Comparison of ENCODE assay signal across 8 cellular contexts in the genomic region with DNA sequence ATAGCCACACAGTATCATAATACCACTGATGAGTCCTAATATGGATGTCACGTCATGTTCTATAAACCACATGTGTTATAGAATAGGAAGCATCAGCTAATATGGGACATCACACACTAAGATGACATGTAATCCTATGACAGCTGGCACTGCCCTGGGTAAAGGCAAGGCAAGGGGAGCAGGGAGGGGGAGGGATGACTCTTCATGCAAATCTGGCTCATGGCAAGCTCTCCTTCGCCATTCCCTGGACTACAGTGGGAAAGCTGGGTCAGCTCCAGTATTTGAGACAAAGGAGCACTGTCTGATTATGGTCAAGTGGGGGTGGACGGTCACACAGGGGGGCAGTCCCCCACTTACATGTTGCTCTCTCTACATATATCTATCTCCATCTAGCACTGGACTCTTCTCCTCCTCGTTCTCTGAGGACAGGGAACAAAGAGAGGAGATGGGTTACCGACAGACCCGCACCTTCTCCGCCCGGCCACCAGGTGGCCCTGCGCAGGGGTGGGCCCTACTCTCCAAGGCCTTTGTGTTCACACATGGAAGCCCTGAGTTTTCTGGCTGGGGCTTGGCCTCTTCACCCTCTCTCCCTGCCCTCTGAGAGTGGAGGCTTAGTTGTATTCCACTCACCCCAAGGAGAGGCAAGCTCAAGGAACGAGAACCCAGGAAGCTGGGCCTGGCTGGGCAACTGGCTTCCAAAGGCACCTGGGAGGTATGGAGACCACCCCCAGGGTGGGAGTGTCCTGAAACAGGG. TPM values are rescaled to one million over a fixed set of nuclear protein-coding genes. Genes with fewer than 3 reads are reported as not detected.
DNase-seq lines count a peak whose midpoint lies in the region; ATAC-seq and TF ChIP-seq lines count a peak whose summit lies in the region.

No MANE protein-coding gene starts in this region.

- CTCF ChIA-PET in HEK293 (lab: Yijun Ruan, JAX), result interaction anchor here (0.5 to 4.7 kb wide), 50 partner anchors 8 to 1799 kb away, joined by 3 to 50 read pairs (median 4); a partner anchor contains a TSS
- CTCF ChIA-PET in activated CD8-positive, alpha-beta T cell treated with anti-CD3 and anti-CD28 coated beads, Interleukin-2, amount 10 ng/mL, durations not matched to agents 7 days and 5 days (lab: Charles Lee), result interaction anchor here (0.6 to 3.6 kb wide), 32 partner anchors 8 to 182 kb away, joined by 3 to 39 read pairs (median 4); a partner anchor contains a TSS

- H3K27ac Mint-ChIP-seq in activated CD8-positive, alpha-beta T cell treated with anti-CD3 and anti-CD28 coated beads, Interleukin-2, amount 10 ng/mL, durations not matched to agents 7 days and 5 days, result no peak overlapping the region
- H3K27ac Mint-ChIP-seq in naive thymus-derived CD8-positive, alpha-beta T cell, result peak overlapping the region in 3 of 10 donors; percentile 10 to 56 (median 22)

- peak; percentile 73 for ATAC-seq in activated CD8-positive, alpha-beta T cell treated with anti-CD3 and anti-CD28 coated beads, Interleukin-2, amount 10 ng/mL, durations not matched to agents 7 days and 5 days
- peak; percentile 90 to 94 for ATAC-seq in naive thymus-derived CD8-positive, alpha-beta T cell
- ATAC-seq in GM21786 (IDR thresholded peaks at IDR 0.05; ENCODE audit: unreplicated experiment), result no peak

- no peaks in the 10 kb centered on the region for H3K4me1 ChIP-seq in HEK293 (ENCODE audit: control insufficient read depth, insufficient read depth, low read length)

- no peak overlapping the region for H3K27ac ChIP-seq in HEK293 (ENCODE audit: extremely low read depth, low read depth, low read length)

- peaks cover 8% of the 10 kb centered on the region for H3K27me3 Mint-ChIP-seq in activated CD8-positive, alpha-beta T cell treated with anti-CD3 and anti-CD28 coated beads, Interleukin-2, amount 10 ng/mL, durations not matched to agents 7 days and 5 days (ENCODE audit: low read depth)
- no peaks in the 10 kb centered on the region for H3K27me3 Mint-ChIP-seq in naive thymus-derived CD8-positive, alpha-beta T cell

- H3K4me3 Mint-ChIP-seq in activated CD8-positive, alpha-beta T cell treated with anti-CD3 and anti-CD28 coated beads, Interleukin-2, amount 10 ng/mL, durations not matched to agents 7 days and 5 days, result no peak overlapping the region
- no peak overlapping the region for H3K4me3 Mint-ChIP-seq in naive thymus-derived CD8-positive, alpha-beta T cell

- H3K4me1 Mint-ChIP-seq in activated CD8-positive, alpha-beta T cell treated with anti-CD3 and anti-CD28 coated beads, Interleukin-2, amount 10 ng/mL, durations not matched to agents 7 days and 5 days (ENCODE audit: low read depth), result peaks cover 3% of the 10 kb centered on the region
- peaks cover 0 to 7% (median 6%) of the 10 kb centered on the region in 4 donors for H3K4me1 Mint-ChIP-seq in naive thymus-derived CD8-positive, alpha-beta T cell

- TF ChIP-seq CTCF in HEK293 (tag by site-specific recombination; IDR thresholded peaks at IDR 0.05), result peak; percentile 69

- POLR2A ChIA-PET in HEK293 (lab: Yijun Ruan, JAX), result interaction anchor here (1.4 kb wide), 1 partner anchor 48 kb away, joined by 4 read pairs; a partner anchor contains a TSS
- POLR2A ChIA-PET in activated CD8-positive, alpha-beta T cell treated with anti-CD3 and anti-CD28 coated beads, Interleukin-2, amount 10 ng/mL, durations not matched to agents 7 days and 5 days (lab: Charles Lee), result interaction anchor here (0.6 to 1.9 kb wide), 10 partner anchors 12 to 311 kb away, joined by 3 to 6 read pairs (median 4); a partner anchor contains a TSS
- POLR2A ChIA-PET in naive thymus-derived CD8-positive, alpha-beta T cell (lab: Charles Lee), result interaction anchor here (0.7 to 1.6 kb wide), 4 partner anchors 33 to 47 kb away, joined by 3 to 6 read pairs (median 5); a partner anchor contains a TSS

- H3K36me3 Mint-ChIP-seq in activated CD8-positive, alpha-beta T cell treated with anti-CD3 and anti-CD28 coated beads, Interleukin-2, amount 10 ng/mL, durations not matched to agents 7 days and 5 days (ENCODE audit: low read depth), result peaks cover 6% of the 10 kb centered on the region
- H3K36me3 Mint-ChIP-seq in naive thymus-derived CD8-positive, alpha-beta T cell, result peaks cover 0 to 5% (median 4%) of the 10 kb centered on the region in 3 donors

- H3K36me3 ChIP-seq in HEK293 (ENCODE audit: control insufficient read depth in 2 of 2, insufficient read depth in 1 of 2, low read length in 2 of 2), result no peaks in the 10 kb centered on the region

- peak; percentile 27 for DNase-seq in COR-L47 (lab: John Stamatoyannopoulos, UW)
- peak; percentile 92 for DNase-seq in NCI-H526 treated with DMSO at 0.1 percent for 48 hours (lab: John Stamatoyannopoulos, UW)
- DNase-seq in activated CD8-positive, alpha-beta T cell treated with anti-CD3 and anti-CD28 coated beads, Interleukin-2, amount 10 ng/mL, durations not matched to agents 7 days and 5 days, result peak; percentile 74
- DNase-seq in epidermal melanocyte (ENCODE audit: insufficient read length, low spot score), result peak; percentile 69
- DNase-seq in naive thymus-derived CD8-positive, alpha-beta T cell, result peak; percentile 26 to 70 (median 51)
- DNase-seq in ureter (ENCODE audit: low spot score), result peak; percentile 49

- H3K9me3 ChIP-seq in HEK293 (ENCODE audit: control insufficient read depth, insufficient read depth, low read depth, low read length), result no peaks in the 10 kb centered on the region

- H3K4me3 ChIP-seq in HEK293 (ENCODE audit: low read depth, low read length), result no peak overlapping the region

- no peaks in the 10 kb centered on the region for H3K9me3 Mint-ChIP-seq in activated CD8-positive, alpha-beta T cell treated with anti-CD3 and anti-CD28 coated beads, Interleukin-2, amount 10 ng/mL, durations not matched to agents 7 days and 5 days (ENCODE audit: insufficient read depth)
- no peaks in the 10 kb centered on the region for H3K9me3 Mint-ChIP-seq in naive thymus-derived CD8-positive, alpha-beta T cell

TF ChIP-seq in HEK293, 187 proteins besides CTCF, POLR2A, EP300 and RAD21 (continues in another document):
- no peak for TF ChIP-seq ZBTB48 (tag by site-specific recombination; IDR thresholded peaks at IDR 0.05)
- TF ChIP-seq, protein P1, sequence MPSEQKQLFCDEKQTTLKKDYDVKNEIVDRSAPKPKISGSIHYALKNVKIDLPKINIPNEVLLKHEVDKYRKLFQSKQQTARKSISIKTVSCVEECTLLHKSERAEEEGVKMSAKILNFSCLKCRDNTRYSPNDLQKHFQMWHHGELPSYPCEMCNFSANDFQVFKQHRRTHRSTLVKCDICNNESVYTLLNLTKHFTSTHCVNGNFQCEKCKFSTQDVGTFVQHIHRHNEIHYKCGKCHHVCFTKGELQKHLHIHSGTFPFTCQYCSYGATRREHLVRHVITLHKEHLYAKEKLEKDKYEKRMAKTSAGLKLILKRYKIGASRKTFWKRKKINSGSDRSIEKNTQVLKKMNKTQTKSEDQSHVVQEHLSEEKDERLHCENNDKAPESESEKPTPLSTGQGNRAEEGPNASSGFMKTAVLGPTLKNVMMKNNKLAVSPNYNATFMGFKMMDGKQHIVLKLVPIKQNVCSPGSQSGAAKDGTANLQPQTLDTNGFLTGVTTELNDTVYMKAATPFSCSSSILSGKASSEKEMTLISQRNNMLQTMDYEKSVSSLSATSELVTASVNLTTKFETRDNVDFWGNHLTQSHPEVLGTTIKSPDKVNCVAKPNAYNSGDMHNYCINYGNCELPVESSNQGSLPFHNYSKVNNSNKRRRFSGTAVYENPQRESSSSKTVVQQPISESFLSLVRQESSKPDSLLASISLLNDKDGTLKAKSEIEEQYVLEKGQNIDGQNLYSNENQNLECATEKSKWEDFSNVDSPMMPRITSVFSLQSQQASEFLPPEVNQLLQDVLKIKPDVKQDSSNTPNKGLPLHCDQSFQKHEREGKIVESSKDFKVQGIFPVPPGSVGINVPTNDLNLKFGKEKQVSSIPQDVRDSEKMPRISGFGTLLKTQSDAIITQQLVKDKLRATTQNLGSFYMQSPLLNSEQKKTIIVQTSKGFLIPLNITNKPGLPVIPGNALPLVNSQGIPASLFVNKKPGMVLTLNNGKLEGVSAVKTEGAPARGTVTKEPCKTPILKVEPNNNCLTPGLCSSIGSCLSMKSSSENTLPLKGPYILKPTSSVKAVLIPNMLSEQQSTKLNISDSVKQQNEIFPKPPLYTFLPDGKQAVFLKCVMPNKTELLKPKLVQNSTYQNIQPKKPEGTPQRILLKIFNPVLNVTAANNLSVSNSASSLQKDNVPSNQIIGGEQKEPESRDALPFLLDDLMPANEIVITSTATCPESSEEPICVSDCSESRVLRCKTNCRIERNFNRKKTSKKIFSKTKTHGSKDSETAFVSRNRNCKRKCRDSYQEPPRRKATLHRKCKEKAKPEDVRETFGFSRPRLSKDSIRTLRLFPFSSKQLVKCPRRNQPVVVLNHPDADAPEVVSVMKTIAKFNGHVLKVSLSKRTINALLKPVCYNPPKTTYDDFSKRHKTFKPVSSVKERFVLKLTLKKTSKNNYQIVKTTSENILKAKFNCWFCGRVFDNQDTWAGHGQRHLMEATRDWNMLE (tag by site-specific recombination; conservative IDR thresholded peaks at IDR 0.05; ENCODE audit: low read depth), result peak; percentile 20; the same call in 1 of the 2 replicates
- peak; percentile 33; the same call in 1 of the 2 replicates for TF ChIP-seq KLF10 (tag by site-specific recombination; IDR thresholded peaks at IDR 0.05)
- peak; percentile 43 for TF ChIP-seq ZNF654 (tag by site-specific recombination; IDR thresholded peaks at IDR 0.05; ENCODE audit: low read depth)
- peak; percentile 98 for TF ChIP-seq ZFP69B (tag by site-specific recombination; IDR thresholded peaks at IDR 0.05)
- TF ChIP-seq ZNF169 (tag by site-specific recombination; IDR thresholded peaks at IDR 0.05), result no peak
- TF ChIP-seq ZNF2 (tag by site-specific recombination; IDR thresholded peaks at IDR 0.05), result peak; percentile 90
- TF ChIP-seq SP3 (tag by site-specific recombination; IDR thresholded peaks at IDR 0.05), result peak; percentile 32; the same call in 1 of the 2 replicates

RNA-seq across cellular contexts. Expression of a gene that starts 23.4 kb away (rescaled TPM):
- total RNA-seq in activated CD8-positive, alpha-beta T cell treated with anti-CD3 and anti-CD28 coated beads, Interleukin-2, amount 10 ng/mL, durations not matched to agents 7 days and 5 days, result not detected
- not detected for total RNA-seq in naive thymus-derived CD8-positive, alpha-beta T cell
- polyA plus RNA-seq in naive thymus-derived CD8-positive, alpha-beta T cell, result not detected
- 0.23 TPM for total RNA-seq in ureter

RNA-seq across cellular contexts. Expression of a gene that starts 24.4 kb away (rescaled TPM):
- total RNA-seq in activated CD8-positive, alpha-beta T cell treated with anti-CD3 and anti-CD28 coated beads, Interleukin-2, amount 10 ng/mL, durations not matched to agents 7 days and 5 days, result 10 to 100 TPM; 45.8 to 51.5 TPM
- 10 to 100 TPM; 15.2 to 15.4 TPM for total RNA-seq in naive thymus-derived CD8-positive, alpha-beta T cell
- 1 to 10 TPM in 2 of 3 donors, under 1 TPM in 1; 0.43 to 1.9 (median 1.5) TPM for polyA plus RNA-seq in naive thymus-derived CD8-positive, alpha-beta T cell
- 21.0 TPM for total RNA-seq in ureter

RNA-seq across cellular contexts. Expression of a gene that starts 47.8 kb away (rescaled TPM):
- total RNA-seq in activated CD8-positive, alpha-beta T cell treated with anti-CD3 and anti-CD28 coated beads, Interleukin-2, amount 10 ng/mL, durations not matched to agents 7 days and 5 days, result 10 to 100 TPM; 75.2 to 90.8 TPM
- total RNA-seq in naive thymus-derived CD8-positive, alpha-beta T cell, result 10 to 100 TPM; 58.2 to 65.9 TPM
- 10 to 100 TPM; 63.7 to 97.4 (median 76.1) TPM for polyA plus RNA-seq in naive thymus-derived CD8-positive, alpha-beta T cell
- 55.2 TPM for total RNA-seq in ureter

Comparison
In these comparisons a context has a peak if more than half of its experiments do, and no peak if none do; other contexts are left out.
1. DNase-seq: peak in every context shown above with its lines; median percentile 92 in NCI-H526 treated with DMSO at 0.1 percent for 48 hours; 74 in activated CD8-positive, alpha-beta T cell treated with anti-CD3 and anti-CD28 coated beads, Interleukin-2, amount 10 ng/mL, durations not matched to agents 7 days and 5 days; 69 in epidermal melanocyte; 51 in naive thymus-derived CD8-positive, alpha-beta T cell; 49 in ureter; 27 in COR-L47.